26 cellular contexts compared by ENCODE assay signal in genomic region chr17:62696726-62697490, GRCh38.
DNase-seq lines count a peak whose midpoint lies in the region; TF ChIP-seq lines count a peak whose summit lies in the region.
"Had no signal": no experiment of that assay in that cellular context is flagged by ENCODE, and none has a peak within 500 bp of the region (broad histone marks: within the 10 kb centered on the region; RNA-seq: fewer than 3 reads in every experiment).

No MANE protein-coding gene starts in this region.

- H3K4me2 ChIP-seq in mammary epithelial cell (ENCODE audit: insufficient read depth, low read depth, low read length), result peak overlapping the region; percentile 54

- no peak for DNase-seq in mammary epithelial cell
- DNase-seq in MCF 10A (ENCODE audit: unreplicated experiment), result no peak
- no peak for DNase-seq in ascending aorta (ENCODE audit: low spot score in 2 of 2)
- DNase-seq in islet precursor cell, result peak; percentile 63
- peak in 26 of 49 donors; percentile 9 to 83 (median 40) for DNase-seq in substantia nigra (lab: John Stamatoyannopoulos, UW)
- no peak for DNase-seq in DMS114 treated with DMSO at 0.1 percent for 48 hours (lab: John Stamatoyannopoulos, UW; ENCODE audit: unreplicated experiment)
- DNase-seq in NOMO-1 treated with DMSO at 0.1 percent for 48 hours (lab: John Stamatoyannopoulos, UW; ENCODE audit: unreplicated experiment), result no peak
- no peak for DNase-seq in glomerular visceral epithelial cell (ENCODE audit: extremely low spot score)
- DNase-seq: 8988T; activated CD4-positive, alpha-beta T cell treated with anti-CD3 and anti-CD28 coated beads for 48 hours; activated naive CD4-positive, alpha-beta T cell treated with Interleukin-2 at 50 U/mL for 16 hours; activated T-cell treated with anti-CD3 and anti-CD28 coated beads, Interleukin-2, amount 50 U/mL, for 48 hours; BE2C; GF-D8; glutamatergic neuron; KG1; kidney; NCI-H1436; NCI-H2107; retina; SJCRH30; stimulated activated CD4-positive, alpha-beta T cell treated with anti-CD3 and anti-CD28 coated beads, Interleukin-4, amount 100 ng/mL, for 4 hours; T-helper 17 cell had no signal

- H3K27ac Mint-ChIP-seq in MCF 10A (ENCODE audit: low read depth, unreplicated experiment), result no peak overlapping the region
- H3K27ac Mint-ChIP-seq: memory B cell; stimulated activated naive CD8-positive, alpha-beta T cell treated with anti-CD3 and anti-CD28 coated beads, Interleukin-15, Interleukin-2, amounts not matched to agents 100 ng/mL and 50 ng/mL, for 24 hours; T-helper 17 cell had no signal

- H3K9me3 Mint-ChIP-seq in MCF 10A (ENCODE audit: unreplicated experiment), result no peaks in the 10 kb centered on the region
- H3K9me3 Mint-ChIP-seq: memory B cell; stimulated activated naive CD8-positive, alpha-beta T cell treated with anti-CD3 and anti-CD28 coated beads, Interleukin-15, Interleukin-2, amounts not matched to agents 100 ng/mL and 50 ng/mL, for 24 hours had no signal

- H3K27me3 Mint-ChIP-seq in MCF 10A (ENCODE audit: insufficient read depth, unreplicated experiment), result no peaks in the 10 kb centered on the region

- in situ Hi-C loops in mammary epithelial cell (cut with MboI; ENCODE audit: low sequenced_read_pairs in 2 of 2), result loop anchor here (25.0 kb wide), 2 partner anchors 715 to 915 kb away; partner anchors contain the start of genes MAP3K3 (in 1 of the 2) and TACO1 (in 1 of the 2)

- no peaks in the 10 kb centered on the region for H3K36me3 Mint-ChIP-seq in MCF 10A (ENCODE audit: insufficient read depth, unreplicated experiment)
- H3K36me3 Mint-ChIP-seq: memory B cell had no signal

- H3K36me3 ChIP-seq in mammary epithelial cell (ENCODE audit: insufficient read depth, low read length) (no peaks in the 10 kb centered on the region), ascending aorta (peaks cover 0 to 7% of the 10 kb centered on the region in 2 donors)
- H3K36me3 ChIP-seq: BE2C, breast epithelium, SJCRH30 had no signal

- no peaks in the 10 kb centered on the region for H3K79me2 ChIP-seq in mammary epithelial cell (ENCODE audit: insufficient read depth, low read length)

- TF ChIP-seq CTCF in mammary epithelial cell (conservative IDR thresholded peaks at IDR 0.05 in 1 of 2, IDR thresholded peaks at IDR 0.05 in 1 of 2; ENCODE audit: extremely low read depth in 1 of 2, insufficient read depth in 1 of 2, low read depth in 1 of 2, low read length in 2 of 2) (no peak), MCF 10A (IDR thresholded peaks at IDR 0.05; ENCODE audit: unreplicated experiment) (no peak), ascending aorta (IDR thresholded peaks at IDR 0.05) (no peak)

- H2AFZ ChIP-seq in mammary epithelial cell (ENCODE audit: low read depth, low read length), result peak overlapping the region; percentile 84

- intact Hi-C loops in mammary epithelial cell (cut with micrococcal nuclease), result no loop called here
- intact Hi-C loops in MCF 10A (cut with micrococcal nuclease), result no loop called here
- intact Hi-C loops in ascending aorta (cut with DNase I), result no loop called here

- no peak overlapping the region for H3K4me3 Mint-ChIP-seq in MCF 10A (ENCODE audit: unreplicated experiment)
- H3K4me3 Mint-ChIP-seq: memory B cell; stimulated activated naive CD8-positive, alpha-beta T cell treated with anti-CD3 and anti-CD28 coated beads, Interleukin-15, Interleukin-2, amounts not matched to agents 100 ng/mL and 50 ng/mL, for 24 hours; T-helper 17 cell had no signal

- H3K27ac ChIP-seq in mammary epithelial cell (ENCODE audit: insufficient read depth, low read depth, low read length) (no peak overlapping the region), ascending aorta (peak overlapping the region; percentile 44 to 55), substantia nigra (ENCODE audit: low read depth, low read length, poor library complexity, severe bottlenecking) (no peak overlapping the region)
- H3K27ac ChIP-seq: SJCRH30 had no signal

- dilution Hi-C loops in mammary epithelial cell (cut with HindIII; ENCODE audit: low sequenced_read_pairs), result loop anchor here (10.0 kb wide), 1 partner anchor 308 kb away; no protein-coding TSS in a partner anchor

- no TSS peak for BruUV-seq in mammary epithelial cell (replicated peaks; lab: Mats Ljungman, UMichigan)
- BruUV-seq in MCF 10A (replicated peaks; lab: Mats Ljungman, UMichigan), result no TSS peak

- POLR2A ChIA-PET in MCF 10A (lab: Yijun Ruan, JAX), result no interaction called here

- H3K4me3 ChIP-seq in mammary epithelial cell (replicated peaks in 1 of 3; ENCODE audit: insufficient read depth in 1 of 3, low read depth in 2 of 3, low read length in 3 of 3), result no peak overlapping the region
- H3K4me3 ChIP-seq in ascending aorta, result peak overlapping the region in 1 of 2 donors; percentile 35
- H3K4me3 ChIP-seq: SJCRH30 had no signal

- WGBS in mammary epithelial cell (ENCODE audit: low coverage, missing lambda C conversion rate), result 22% methylated on average over 22 of the region's 27 CpGs

- no peak overlapping the region for H3K9ac ChIP-seq in mammary epithelial cell (ENCODE audit: insufficient read depth, low read length)

- H3K4me1 ChIP-seq in mammary epithelial cell (ENCODE audit: insufficient read depth, low read length), result peaks cover 45% of the 10 kb centered on the region
- H3K4me1 ChIP-seq in ascending aorta, result peaks cover 0 to 10% of the 10 kb centered on the region in 2 donors
- H3K4me1 ChIP-seq: BE2C, breast epithelium, SJCRH30 had no signal

- no peaks in the 10 kb centered on the region for H3K9me3 ChIP-seq in mammary epithelial cell (replicated peaks; ENCODE audit: insufficient read depth, low read length)
- H3K9me3 ChIP-seq in ascending aorta, result no peaks in the 10 kb centered on the region
- H3K9me3 ChIP-seq: BE2C, breast epithelium, SJCRH30 had no signal

- H3K4me1 Mint-ChIP-seq in MCF 10A (ENCODE audit: insufficient read depth, unreplicated experiment), result no peaks in the 10 kb centered on the region
- H3K4me1 Mint-ChIP-seq: memory B cell had no signal

- H3K27me3 ChIP-seq in mammary epithelial cell (ENCODE audit: insufficient read depth, low read length) (no peaks in the 10 kb centered on the region), ascending aorta (no peaks in the 10 kb centered on the region)
- H3K27me3 ChIP-seq: BE2C, breast epithelium, SJCRH30 had no signal

- CTCF ChIA-PET in mammary epithelial cell (lab: Charles Lee; ENCODE audit: low non-redundant PET) (no interaction called here), MCF 10A (lab: Yijun Ruan, JAX) (interaction anchor here (0.6 kb wide), 1 partner anchor 270 kb away, joined by 4 read pairs; no protein-coding TSS in a partner anchor)

- H4K20me1 ChIP-seq in mammary epithelial cell (ENCODE audit: insufficient read depth, low read length), result no peaks in the 10 kb centered on the region

Comparison
In these comparisons a context has a peak if more than half of its experiments do, and no peak if none do; other contexts are left out.
1. DNase-seq: peak in islet precursor cell (single experiment) and substantia nigra (26 of 49); none in mammary epithelial cell (single experiment), MCF 10A (single experiment), ascending aorta (0 of 2), DMS114 treated with DMSO at 0.1 percent for 48 hours (single experiment), NOMO-1 treated with DMSO at 0.1 percent for 48 hours (single experiment) and glomerular visceral epithelial cell (single experiment).
2. H3K27ac ChIP-seq: peak in ascending aorta (2 of 2); none in mammary epithelial cell (single experiment) and substantia nigra (single experiment).